1 cellular context compared by ENCODE assay signal in the genomic region with DNA sequence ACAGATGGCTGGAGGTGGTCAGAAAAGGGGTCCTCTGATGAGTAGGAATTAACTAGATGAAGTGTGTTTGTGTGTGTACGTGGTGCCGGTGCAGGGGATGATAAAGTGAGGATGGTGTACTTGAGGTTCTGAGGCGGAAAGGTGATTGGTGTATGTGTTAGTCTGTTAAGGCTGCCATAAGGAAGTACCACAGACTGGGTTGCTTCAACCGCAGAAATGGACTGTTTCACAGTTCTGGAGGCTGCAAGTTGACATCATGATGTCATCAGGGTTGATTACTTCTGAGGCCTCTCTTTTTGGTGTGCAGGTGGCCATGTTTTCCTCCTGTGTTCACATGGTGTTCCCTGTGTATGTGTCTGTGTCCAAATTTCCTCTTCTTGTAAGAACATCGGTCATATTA.
TF ChIP-seq lines count a peak whose summit lies in the region.

No MANE protein-coding gene starts in this region.

TF ChIP-seq in GM23338, 12 proteins besides CTCF, POLR2A, EP300 and RAD21 (continued from another document):
- TF ChIP-seq CREB1 (CRISPR knock-in tag; IDR thresholded peaks at IDR 0.05; ENCODE audit: low read depth): no peak
